Comparison of ENCODE assay signal across 17 cellular contexts in genomic region chr4:76882630-76883029, GRCh38. TPM values are rescaled to one million over a fixed set of nuclear protein-coding genes. Genes with fewer than 3 reads are reported as not detected.
A peak's percentile ranks its signal among the peaks of the same experiment; 100 is the strongest.
DNase-seq lines count a peak whose midpoint lies in the region; ATAC-seq and TF ChIP-seq lines count a peak whose summit lies in the region.
"Had no signal": no experiment of that assay in that cellular context is flagged by ENCODE, and none has a peak within 500 bp of the region (broad histone marks: within the 10 kb centered on the region; RNA-seq: fewer than 3 reads in every experiment).

No MANE protein-coding gene starts in this region.

- ATAC-seq in foreskin keratinocyte (peak; percentile 37), GM18517 (IDR thresholded peaks at IDR 0.05; ENCODE audit: unreplicated experiment) (no peak), HG02763 (IDR thresholded peaks at IDR 0.05; ENCODE audit: unreplicated experiment) (no peak)
- ATAC-seq: PC-3 had no signal

- peaks cover 16% of the 10 kb centered on the region for H3K27me3 ChIP-seq in foreskin keratinocyte

- DNase-seq in DMS153 treated with DMSO at 0.1 percent for 48 hours (lab: John Stamatoyannopoulos, UW; ENCODE audit: unreplicated experiment) = peak; percentile 20
- DNase-seq in DMS153 (lab: John Stamatoyannopoulos, UW) = no peak
- DNase-seq in COLO668 (lab: John Stamatoyannopoulos, UW; ENCODE audit: unreplicated experiment) = peak; percentile 29
- peak; percentile 3 for DNase-seq in NCI-H69 (lab: John Stamatoyannopoulos, UW)
- no peak for DNase-seq in foreskin keratinocyte
- DNase-seq in activated effector memory CD4-positive, alpha-beta T cell treated with anti-CD3 and anti-CD28 coated beads, Interleukin-2, amount 50 U/mL, for 16 hours = no peak
- DNase-seq: AML-193, NCI-H774, PC-3, RPMI8226, SIG-M5 had no signal

- TF ChIP-seq CTCF in foreskin keratinocyte (conservative IDR thresholded peaks at IDR 0.05) = no peak

- H3K4me1 ChIP-seq in foreskin keratinocyte = no peaks in the 10 kb centered on the region

- no peak overlapping the region for H3K27ac ChIP-seq in foreskin keratinocyte
- H3K27ac ChIP-seq: 22Rv1, KMS-11 had no signal

RNA-seq across cellular contexts. Expression of gene SOWAHB, which starts 15.3 kb away (rescaled TPM):
- total RNA-seq in foreskin keratinocyte = 0.03 and 0.07 TPM in 2 replicates
- not detected in 2 replicates for polyA plus RNA-seq in foreskin keratinocyte
- total RNA-seq: M059J had no signal
- polyA plus RNA-seq: CD14-positive monocyte had no signal

Comparison
In these comparisons a context has a peak if more than half of its experiments do, and no peak if none do; other contexts are left out.
1. DNase-seq: peak in DMS153 treated with DMSO at 0.1 percent for 48 hours (single experiment), COLO668 (single experiment) and NCI-H69 (single experiment); none in DMS153 (single experiment), foreskin keratinocyte (0 of 2) and activated effector memory CD4-positive, alpha-beta T cell treated with anti-CD3 and anti-CD28 coated beads, Interleukin-2, amount 50 U/mL, for 16 hours (single experiment).